In the genomic region with DNA sequence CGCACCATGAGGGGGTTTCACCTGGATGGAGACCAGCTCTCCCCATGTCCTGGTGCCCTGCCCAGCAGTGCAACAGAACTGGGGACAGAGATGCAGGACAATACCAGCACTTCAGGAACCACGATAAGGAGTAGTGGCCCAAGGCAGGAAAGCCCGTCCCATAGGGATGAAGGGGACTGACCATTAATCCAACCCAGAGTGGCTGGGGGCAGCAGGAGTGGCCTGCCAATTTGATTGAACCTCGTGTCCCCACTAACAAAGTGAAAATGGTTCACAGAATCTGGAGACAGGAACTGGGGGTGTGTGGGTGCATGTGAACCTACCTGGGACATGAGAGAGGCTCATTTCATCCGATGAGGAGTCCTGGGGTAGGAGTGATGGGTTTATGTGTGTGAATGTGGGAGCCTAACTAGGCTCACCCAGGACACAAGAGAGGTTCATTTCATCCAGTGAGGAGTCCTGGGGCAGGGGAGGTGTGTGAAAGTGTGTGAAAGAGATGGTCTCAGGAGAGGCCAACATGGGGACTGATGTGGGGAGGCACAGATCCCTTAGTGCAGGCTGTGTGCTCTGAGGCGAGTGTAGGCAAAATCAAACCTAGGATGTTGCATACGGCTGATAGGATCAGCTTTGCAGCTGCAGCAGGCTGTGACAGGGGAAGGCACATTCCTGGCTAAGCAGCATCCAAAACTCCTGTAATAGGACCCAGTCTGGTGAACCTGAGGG, we compare ENCODE assay signal across 10 cellular contexts.
A peak's percentile ranks its signal among the peaks of the same experiment; 100 is the strongest.
DNase-seq lines count a peak whose midpoint lies in the region; ATAC-seq and TF ChIP-seq lines count a peak whose summit lies in the region.
"Had no signal": no experiment of that assay in that cellular context is flagged by ENCODE, and none has a peak within 500 bp of the region (broad histone marks: within the 10 kb centered on the region; RNA-seq: fewer than 3 reads in every experiment).

No MANE protein-coding gene starts in this region.

- H3K36me3 Mint-ChIP-seq in CD14-positive monocyte: no peaks in the 10 kb centered on the region
- H3K36me3 Mint-ChIP-seq in neural progenitor cell: no peaks in the 10 kb centered on the region
- no peaks in the 10 kb centered on the region for H3K36me3 Mint-ChIP-seq in endodermal cell (ENCODE audit: low read depth)

- no peak for DNase-seq in CD14-positive monocyte (ENCODE audit: low spot score)
- DNase-seq in effector memory CD4-positive, alpha-beta T cell: no peak
- no peak for DNase-seq in neural progenitor cell (ENCODE audit: low spot score)
- no peak for DNase-seq in endodermal cell
- DNase-seq in T1000 (lab: John Stamatoyannopoulos, UW): no peak
- no peak for DNase-seq in stimulated activated CD4-positive, alpha-beta T cell treated with anti-CD3 and anti-CD28 coated beads, Interleukin-4, amount 100 ng/mL, for 24 hours
- DNase-seq: activated CD4-positive, alpha-beta T cell treated with anti-CD3 and anti-CD28 coated beads for 1 hour had no signal

- no peak for ATAC-seq in GM21360 (IDR thresholded peaks at IDR 0.05; ENCODE audit: unreplicated experiment)
- ATAC-seq: foreskin keratinocyte had no signal

- no peaks in the 10 kb centered on the region for H3K36me3 ChIP-seq in OCI-LY1 (ENCODE audit: insufficient read depth, low read length)
- no peaks in the 10 kb centered on the region for H3K36me3 ChIP-seq in effector memory CD4-positive, alpha-beta T cell (ENCODE audit: control insufficient read depth, insufficient read depth, low read length)
- H3K36me3 ChIP-seq in neural progenitor cell: no peaks in the 10 kb centered on the region
- no peaks in the 10 kb centered on the region for H3K36me3 ChIP-seq in endodermal cell (ENCODE audit: control insufficient read depth, insufficient read depth, low read length)

- H3F3A ChIP-seq in OCI-LY1 (ENCODE audit: insufficient read depth, low read length) (no peaks in the 10 kb centered on the region), neural progenitor cell (ENCODE audit: low read depth) (peaks cover 16% of the 10 kb centered on the region)

- intact Hi-C loops in CD14-positive monocyte (cut with micrococcal nuclease): no loop called here

- peaks cover 4% of the 10 kb centered on the region for H3K4me1 ChIP-seq in OCI-LY1 (ENCODE audit: insufficient read depth, low read length, severe bottlenecking)
- peaks cover 3% of the 10 kb centered on the region for H3K4me1 ChIP-seq in effector memory CD4-positive, alpha-beta T cell (ENCODE audit: control insufficient read depth, insufficient read depth, low read length, poor library complexity, severe bottlenecking)
- H3K4me1 ChIP-seq in neural progenitor cell: peaks cover 28% of the 10 kb centered on the region
- no peaks in the 10 kb centered on the region for H3K4me1 ChIP-seq in endodermal cell (ENCODE audit: control insufficient read depth, insufficient read depth, low read length)
- H3K4me1 ChIP-seq: foreskin keratinocyte had no signal

- H3K9me3 ChIP-seq in OCI-LY1 (ENCODE audit: low read length) (no peaks in the 10 kb centered on the region), neural progenitor cell (ENCODE audit: low read depth) (no peaks in the 10 kb centered on the region), endodermal cell (ENCODE audit: control insufficient read depth, low read length) (peaks cover 38% of the 10 kb centered on the region)
- no peaks in the 10 kb centered on the region for H3K9me3 ChIP-seq in effector memory CD4-positive, alpha-beta T cell (ENCODE audit: control insufficient read depth, low read length)

- H3K79me2 ChIP-seq in OCI-LY1 (ENCODE audit: insufficient read depth, low read length) (no peaks in the 10 kb centered on the region), neural progenitor cell (ENCODE audit: low read depth) (no peaks in the 10 kb centered on the region)

- no peak for TF ChIP-seq CTCF in CD14-positive monocyte (IDR thresholded peaks at IDR 0.05)
- no peak for TF ChIP-seq CTCF in OCI-LY1 (IDR thresholded peaks at IDR 0.05; ENCODE audit: low read length)
- no peak for TF ChIP-seq CTCF in neural progenitor cell (IDR thresholded peaks at IDR 0.05)
- TF ChIP-seq CTCF in endodermal cell (conservative IDR thresholded peaks at IDR 0.05): no peak

- no peak overlapping the region for H3K4me3 ChIP-seq in OCI-LY1 (ENCODE audit: low read depth, low read length, poor library complexity, severe bottlenecking)
- H3K4me3 ChIP-seq in effector memory CD4-positive, alpha-beta T cell (ENCODE audit: insufficient read depth, low read depth, low read length, poor library complexity, severe bottlenecking): peak overlapping the region; percentile 56
- no peak overlapping the region for H3K4me3 ChIP-seq in neural progenitor cell
- no peak overlapping the region for H3K4me3 ChIP-seq in endodermal cell (ENCODE audit: low read length)

- H3K9me3 Mint-ChIP-seq in CD14-positive monocyte (peaks cover 0 to 26% (median 0%) of the 10 kb centered on the region in 7 donors), neural progenitor cell (peaks cover 39% of the 10 kb centered on the region), endodermal cell (peaks cover 69% of the 10 kb centered on the region)

- H3K27me3 ChIP-seq in OCI-LY1 (ENCODE audit: insufficient read depth, low read length): no peaks in the 10 kb centered on the region
- no peaks in the 10 kb centered on the region for H3K27me3 ChIP-seq in effector memory CD4-positive, alpha-beta T cell (replicated peaks; ENCODE audit: control insufficient read depth, insufficient read depth, low read length, poor library complexity, severe bottlenecking)
- H3K27me3 ChIP-seq in neural progenitor cell: no peaks in the 10 kb centered on the region
- no peaks in the 10 kb centered on the region for H3K27me3 ChIP-seq in endodermal cell (ENCODE audit: control insufficient read depth, insufficient read depth, low read length, poor library complexity, severe bottlenecking)
- H3K27me3 ChIP-seq: foreskin keratinocyte had no signal

- H3K4me2 ChIP-seq in OCI-LY1 (ENCODE audit: low read length) (0 out of 2 replicates have a peak overlapping the region, but pooled peaks have one; percentile 69), neural progenitor cell (peak overlapping the region; percentile 21)

- H2AFZ ChIP-seq in OCI-LY1 (ENCODE audit: low read length) (no peak overlapping the region), neural progenitor cell (replicated peaks) (no peak overlapping the region)

- WGBS in endodermal cell (ENCODE audit: insufficient coverage in 1 of 2, insufficient read length in 1 of 2), 2 experiments: 70 to 77% methylated on average over 7 of the region's 7 CpGs

- H4K20me1 ChIP-seq in OCI-LY1 (ENCODE audit: insufficient read depth, low read length): no peaks in the 10 kb centered on the region
- no peaks in the 10 kb centered on the region for H4K20me1 ChIP-seq in neural progenitor cell (ENCODE audit: low read depth)

- H3K27me3 Mint-ChIP-seq in CD14-positive monocyte (ENCODE audit: low read depth in 3 of 3): peaks cover 0 to 4% (median 2%) of the 10 kb centered on the region in 3 donors
- H3K27me3 Mint-ChIP-seq in neural progenitor cell (ENCODE audit: insufficient read depth, low read depth): no peaks in the 10 kb centered on the region
- H3K27me3 Mint-ChIP-seq in endodermal cell (ENCODE audit: insufficient read depth): peaks cover 3% of the 10 kb centered on the region

- H3K4me3 Mint-ChIP-seq in CD14-positive monocyte (peak overlapping the region; percentile 86 to 96), neural progenitor cell (peak overlapping the region; percentile 62), endodermal cell (no peak overlapping the region)

- H3K27ac Mint-ChIP-seq in CD14-positive monocyte: peak overlapping the region in 4 of 7 donors; percentile 63 to 96 (median 94)
- H3K27ac Mint-ChIP-seq in neural progenitor cell: peak overlapping the region; percentile 95
- no peak overlapping the region for H3K27ac Mint-ChIP-seq in endodermal cell

- H3K27ac ChIP-seq in OCI-LY1 (ENCODE audit: low read depth, low read length, poor library complexity, severe bottlenecking) (no peak overlapping the region), neural progenitor cell (no peak overlapping the region), endodermal cell (ENCODE audit: low read depth, low read length) (no peak overlapping the region)
- H3K27ac ChIP-seq in effector memory CD4-positive, alpha-beta T cell (ENCODE audit: insufficient read depth, low read length, poor library complexity, severe bottlenecking): no peak overlapping the region
- H3K27ac ChIP-seq: foreskin keratinocyte had no signal

- H3K4me1 Mint-ChIP-seq in CD14-positive monocyte (peaks cover 33% of the 10 kb centered on the region), neural progenitor cell (peaks cover 27% of the 10 kb centered on the region), endodermal cell (peaks cover 4% of the 10 kb centered on the region)

- H3K9ac ChIP-seq in OCI-LY1 (ENCODE audit: low read length) (no peak overlapping the region), neural progenitor cell (no peak overlapping the region), endodermal cell (ENCODE audit: extremely low read depth, low read length, poor library complexity, severe bottlenecking) (no peak overlapping the region)

- H3K9me2 ChIP-seq in OCI-LY1 (ENCODE audit: low read depth, low read length): no peaks in the 10 kb centered on the region
